ENCODE assay signal across 1 cellular context in the genomic region with DNA sequence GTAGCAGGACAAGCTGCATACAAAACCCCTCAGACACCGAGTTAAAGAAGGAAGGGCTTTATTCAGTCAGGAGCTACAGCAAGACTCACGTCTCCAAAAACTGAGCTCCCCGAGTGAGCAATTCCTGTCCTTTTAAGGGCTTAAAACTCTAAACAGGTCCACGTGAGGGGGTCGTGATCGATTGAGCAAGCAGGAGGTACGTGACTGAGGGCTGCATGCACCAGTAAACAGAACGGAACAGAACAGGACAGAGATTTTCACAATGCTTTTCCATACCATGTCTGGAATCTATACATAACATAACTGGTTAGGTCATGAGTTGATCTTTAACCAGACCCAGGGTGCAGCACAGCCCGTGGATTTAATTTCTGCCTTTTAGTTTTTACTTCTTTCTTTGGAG.
A peak's percentile ranks its signal among the peaks of the same experiment; 100 is the strongest.
TF ChIP-seq lines count a peak whose summit lies in the region.

No MANE protein-coding gene starts in this region.

TF ChIP-seq in HepG2, 621 proteins besides CTCF, POLR2A, EP300 and RAD21 (continued from another document):
- TF ChIP-seq, protein P1, sequence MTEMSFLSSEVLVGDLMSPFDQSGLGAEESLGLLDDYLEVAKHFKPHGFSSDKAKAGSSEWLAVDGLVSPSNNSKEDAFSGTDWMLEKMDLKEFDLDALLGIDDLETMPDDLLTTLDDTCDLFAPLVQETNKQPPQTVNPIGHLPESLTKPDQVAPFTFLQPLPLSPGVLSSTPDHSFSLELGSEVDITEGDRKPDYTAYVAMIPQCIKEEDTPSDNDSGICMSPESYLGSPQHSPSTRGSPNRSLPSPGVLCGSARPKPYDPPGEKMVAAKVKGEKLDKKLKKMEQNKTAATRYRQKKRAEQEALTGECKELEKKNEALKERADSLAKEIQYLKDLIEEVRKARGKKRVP (CRISPR knock-in tag; IDR thresholded peaks at IDR 0.05): 0 out of 4 replicates have a peak, but pooled peaks of 1 of the 2 experiments have one; percentile 14
- TF ChIP-seq SRF (IDR thresholded peaks at IDR 0.05; ENCODE audit: low read depth, low read length) (peak; percentile 62), CEBPG (CRISPR knock-in tag; IDR thresholded peaks at IDR 0.05) (peak; percentile 69), SNAPC2 (CRISPR knock-in tag; IDR thresholded peaks at IDR 0.05) (no peak), TAF1 (CRISPR knock-in tag; IDR thresholded peaks at IDR 0.05) (no peak), KDM4B (CRISPR knock-in tag; IDR thresholded peaks at IDR 0.05) (no peak), ZNF430 (CRISPR knock-in tag; IDR thresholded peaks at IDR 0.05) (0 out of 2 replicates have a peak, but pooled peaks have one; percentile 65), TGIF2 (CRISPR knock-in tag; IDR thresholded peaks at IDR 0.05) (no peak), RBFOX2 (IDR thresholded peaks at IDR 0.05; ENCODE audit: low read depth, low read length) (no peak), SP140L (CRISPR knock-in tag; IDR thresholded peaks at IDR 0.05; ENCODE audit: borderline replicate concordance) (no peak), CBX5 (CRISPR knock-in tag; IDR thresholded peaks at IDR 0.05; ENCODE audit: borderline replicate concordance) (no peak), KDM5B (CRISPR knock-in tag; IDR thresholded peaks at IDR 0.05; ENCODE audit: borderline replicate concordance) (no peak), SALL1 (CRISPR knock-in tag; IDR thresholded peaks at IDR 0.05) (0 out of 2 replicates have a peak, but pooled peaks have one; percentile 17), BCL6 (CRISPR knock-in tag; IDR thresholded peaks at IDR 0.05) (no peak)
- TF ChIP-seq, protein P2, sequence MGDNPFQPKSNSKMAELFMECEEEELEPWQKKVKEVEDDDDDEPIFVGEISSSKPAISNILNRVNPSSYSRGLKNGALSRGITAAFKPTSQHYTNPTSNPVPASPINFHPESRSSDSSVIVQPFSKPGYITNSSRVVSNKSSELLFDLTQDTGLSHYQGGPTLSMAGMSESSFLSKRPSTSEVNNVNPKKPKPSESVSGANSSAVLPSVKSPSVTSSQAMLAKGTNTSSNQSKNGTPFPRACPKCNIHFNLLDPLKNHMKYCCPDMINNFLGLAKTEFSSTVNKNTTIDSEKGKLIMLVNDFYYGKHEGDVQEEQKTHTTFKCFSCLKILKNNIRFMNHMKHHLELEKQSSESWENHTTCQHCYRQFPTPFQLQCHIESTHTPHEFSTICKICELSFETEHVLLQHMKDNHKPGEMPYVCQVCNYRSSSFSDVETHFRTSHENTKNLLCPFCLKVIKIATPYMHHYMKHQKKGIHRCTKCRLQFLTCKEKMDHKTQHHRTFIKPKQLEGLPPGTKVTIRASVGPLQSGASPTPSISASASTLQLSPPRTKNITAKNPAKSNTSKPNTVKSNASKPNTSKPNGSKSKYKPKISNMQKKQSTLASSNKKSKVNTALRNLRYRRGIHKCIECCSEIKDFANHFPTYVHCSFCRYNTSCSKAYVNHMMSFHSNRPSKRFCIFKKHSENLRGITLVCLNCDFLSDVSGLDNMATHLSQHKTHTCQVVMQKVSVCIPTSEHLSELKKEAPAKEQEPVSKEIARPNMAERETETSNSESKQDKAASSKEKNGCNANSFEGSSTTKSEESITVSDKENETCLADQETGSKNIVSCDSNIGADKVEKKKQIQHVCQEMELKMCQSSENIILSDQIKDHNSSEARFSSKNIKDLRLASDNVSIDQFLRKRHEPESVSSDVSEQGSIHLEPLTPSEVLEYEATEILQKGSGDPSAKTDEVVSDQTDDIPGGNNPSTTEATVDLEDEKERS (CRISPR knock-in tag; IDR thresholded peaks at IDR 0.05): peak; percentile 83
- TF ChIP-seq, protein P3, sequence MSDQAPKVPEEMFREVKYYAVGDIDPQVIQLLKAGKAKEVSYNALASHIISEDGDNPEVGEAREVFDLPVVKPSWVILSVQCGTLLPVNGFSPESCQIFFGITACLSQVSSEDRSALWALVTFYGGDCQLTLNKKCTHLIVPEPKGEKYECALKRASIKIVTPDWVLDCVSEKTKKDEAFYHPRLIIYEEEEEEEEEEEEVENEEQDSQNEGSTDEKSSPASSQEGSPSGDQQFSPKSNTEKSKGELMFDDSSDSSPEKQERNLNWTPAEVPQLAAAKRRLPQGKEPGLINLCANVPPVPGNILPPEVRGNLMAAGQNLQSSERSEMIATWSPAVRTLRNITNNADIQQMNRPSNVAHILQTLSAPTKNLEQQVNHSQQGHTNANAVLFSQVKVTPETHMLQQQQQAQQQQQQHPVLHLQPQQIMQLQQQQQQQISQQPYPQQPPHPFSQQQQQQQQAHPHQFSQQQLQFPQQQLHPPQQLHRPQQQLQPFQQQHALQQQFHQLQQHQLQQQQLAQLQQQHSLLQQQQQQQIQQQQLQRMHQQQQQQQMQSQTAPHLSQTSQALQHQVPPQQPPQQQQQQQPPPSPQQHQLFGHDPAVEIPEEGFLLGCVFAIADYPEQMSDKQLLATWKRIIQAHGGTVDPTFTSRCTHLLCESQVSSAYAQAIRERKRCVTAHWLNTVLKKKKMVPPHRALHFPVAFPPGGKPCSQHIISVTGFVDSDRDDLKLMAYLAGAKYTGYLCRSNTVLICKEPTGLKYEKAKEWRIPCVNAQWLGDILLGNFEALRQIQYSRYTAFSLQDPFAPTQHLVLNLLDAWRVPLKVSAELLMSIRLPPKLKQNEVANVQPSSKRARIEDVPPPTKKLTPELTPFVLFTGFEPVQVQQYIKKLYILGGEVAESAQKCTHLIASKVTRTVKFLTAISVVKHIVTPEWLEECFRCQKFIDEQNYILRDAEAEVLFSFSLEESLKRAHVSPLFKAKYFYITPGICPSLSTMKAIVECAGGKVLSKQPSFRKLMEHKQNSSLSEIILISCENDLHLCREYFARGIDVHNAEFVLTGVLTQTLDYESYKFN (CRISPR knock-in tag; conservative IDR thresholded peaks at IDR 0.05): 0 out of 2 replicates have a peak, but pooled peaks have one; percentile 13
- TF ChIP-seq, protein P4, sequence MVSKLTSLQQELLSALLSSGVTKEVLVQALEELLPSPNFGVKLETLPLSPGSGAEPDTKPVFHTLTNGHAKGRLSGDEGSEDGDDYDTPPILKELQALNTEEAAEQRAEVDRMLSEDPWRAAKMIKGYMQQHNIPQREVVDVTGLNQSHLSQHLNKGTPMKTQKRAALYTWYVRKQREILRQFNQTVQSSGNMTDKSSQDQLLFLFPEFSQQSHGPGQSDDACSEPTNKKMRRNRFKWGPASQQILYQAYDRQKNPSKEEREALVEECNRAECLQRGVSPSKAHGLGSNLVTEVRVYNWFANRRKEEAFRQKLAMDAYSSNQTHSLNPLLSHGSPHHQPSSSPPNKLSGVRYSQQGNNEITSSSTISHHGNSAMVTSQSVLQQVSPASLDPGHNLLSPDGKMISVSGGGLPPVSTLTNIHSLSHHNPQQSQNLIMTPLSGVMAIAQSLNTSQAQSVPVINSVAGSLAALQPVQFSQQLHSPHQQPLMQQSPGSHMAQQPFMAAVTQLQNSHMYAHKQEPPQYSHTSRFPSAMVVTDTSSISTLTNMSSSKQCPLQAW (CRISPR knock-in tag; IDR thresholded peaks at IDR 0.05): 0 out of 2 replicates have a peak, but pooled peaks have one; percentile 37
- TF ChIP-seq, protein P5, sequence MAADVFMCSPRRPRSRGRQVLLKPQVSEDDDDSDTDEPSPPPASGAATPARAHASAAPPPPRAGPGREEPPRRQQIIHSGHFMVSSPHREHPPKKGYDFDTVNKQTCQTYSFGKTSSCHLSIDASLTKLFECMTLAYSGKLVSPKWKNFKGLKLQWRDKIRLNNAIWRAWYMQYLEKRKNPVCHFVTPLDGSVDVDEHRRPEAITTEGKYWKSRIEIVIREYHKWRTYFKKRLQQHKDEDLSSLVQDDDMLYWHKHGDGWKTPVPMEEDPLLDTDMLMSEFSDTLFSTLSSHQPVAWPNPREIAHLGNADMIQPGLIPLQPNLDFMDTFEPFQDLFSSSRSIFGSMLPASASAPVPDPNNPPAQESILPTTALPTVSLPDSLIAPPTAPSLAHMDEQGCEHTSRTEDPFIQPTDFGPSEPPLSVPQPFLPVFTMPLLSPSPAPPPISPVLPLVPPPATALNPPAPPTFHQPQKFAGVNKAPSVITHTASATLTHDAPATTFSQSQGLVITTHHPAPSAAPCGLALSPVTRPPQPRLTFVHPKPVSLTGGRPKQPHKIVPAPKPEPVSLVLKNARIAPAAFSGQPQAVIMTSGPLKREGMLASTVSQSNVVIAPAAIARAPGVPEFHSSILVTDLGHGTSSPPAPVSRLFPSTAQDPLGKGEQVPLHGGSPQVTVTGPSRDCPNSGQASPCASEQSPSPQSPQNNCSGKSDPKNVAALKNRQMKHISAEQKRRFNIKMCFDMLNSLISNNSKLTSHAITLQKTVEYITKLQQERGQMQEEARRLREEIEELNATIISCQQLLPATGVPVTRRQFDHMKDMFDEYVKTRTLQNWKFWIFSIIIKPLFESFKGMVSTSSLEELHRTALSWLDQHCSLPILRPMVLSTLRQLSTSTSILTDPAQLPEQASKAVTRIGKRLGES (CRISPR knock-in tag; IDR thresholded peaks at IDR 0.05; ENCODE audit: borderline replicate concordance): peak; percentile 61; the same call in 1 of the 2 replicates
- TF ChIP-seq, protein P6, sequence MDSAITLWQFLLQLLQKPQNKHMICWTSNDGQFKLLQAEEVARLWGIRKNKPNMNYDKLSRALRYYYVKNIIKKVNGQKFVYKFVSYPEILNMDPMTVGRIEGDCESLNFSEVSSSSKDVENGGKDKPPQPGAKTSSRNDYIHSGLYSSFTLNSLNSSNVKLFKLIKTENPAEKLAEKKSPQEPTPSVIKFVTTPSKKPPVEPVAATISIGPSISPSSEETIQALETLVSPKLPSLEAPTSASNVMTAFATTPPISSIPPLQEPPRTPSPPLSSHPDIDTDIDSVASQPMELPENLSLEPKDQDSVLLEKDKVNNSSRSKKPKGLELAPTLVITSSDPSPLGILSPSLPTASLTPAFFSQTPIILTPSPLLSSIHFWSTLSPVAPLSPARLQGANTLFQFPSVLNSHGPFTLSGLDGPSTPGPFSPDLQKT (CRISPR knock-in tag; IDR thresholded peaks at IDR 0.05; ENCODE audit: borderline replicate concordance): no peak
- TF ChIP-seq, protein P7, sequence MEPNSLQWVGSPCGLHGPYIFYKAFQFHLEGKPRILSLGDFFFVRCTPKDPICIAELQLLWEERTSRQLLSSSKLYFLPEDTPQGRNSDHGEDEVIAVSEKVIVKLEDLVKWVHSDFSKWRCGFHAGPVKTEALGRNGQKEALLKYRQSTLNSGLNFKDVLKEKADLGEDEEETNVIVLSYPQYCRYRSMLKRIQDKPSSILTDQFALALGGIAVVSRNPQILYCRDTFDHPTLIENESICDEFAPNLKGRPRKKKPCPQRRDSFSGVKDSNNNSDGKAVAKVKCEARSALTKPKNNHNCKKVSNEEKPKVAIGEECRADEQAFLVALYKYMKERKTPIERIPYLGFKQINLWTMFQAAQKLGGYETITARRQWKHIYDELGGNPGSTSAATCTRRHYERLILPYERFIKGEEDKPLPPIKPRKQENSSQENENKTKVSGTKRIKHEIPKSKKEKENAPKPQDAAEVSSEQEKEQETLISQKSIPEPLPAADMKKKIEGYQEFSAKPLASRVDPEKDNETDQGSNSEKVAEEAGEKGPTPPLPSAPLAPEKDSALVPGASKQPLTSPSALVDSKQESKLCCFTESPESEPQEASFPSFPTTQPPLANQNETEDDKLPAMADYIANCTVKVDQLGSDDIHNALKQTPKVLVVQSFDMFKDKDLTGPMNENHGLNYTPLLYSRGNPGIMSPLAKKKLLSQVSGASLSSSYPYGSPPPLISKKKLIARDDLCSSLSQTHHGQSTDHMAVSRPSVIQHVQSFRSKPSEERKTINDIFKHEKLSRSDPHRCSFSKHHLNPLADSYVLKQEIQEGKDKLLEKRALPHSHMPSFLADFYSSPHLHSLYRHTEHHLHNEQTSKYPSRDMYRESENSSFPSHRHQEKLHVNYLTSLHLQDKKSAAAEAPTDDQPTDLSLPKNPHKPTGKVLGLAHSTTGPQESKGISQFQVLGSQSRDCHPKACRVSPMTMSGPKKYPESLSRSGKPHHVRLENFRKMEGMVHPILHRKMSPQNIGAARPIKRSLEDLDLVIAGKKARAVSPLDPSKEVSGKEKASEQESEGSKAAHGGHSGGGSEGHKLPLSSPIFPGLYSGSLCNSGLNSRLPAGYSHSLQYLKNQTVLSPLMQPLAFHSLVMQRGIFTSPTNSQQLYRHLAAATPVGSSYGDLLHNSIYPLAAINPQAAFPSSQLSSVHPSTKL (CRISPR knock-in tag; IDR thresholded peaks at IDR 0.05): peak; percentile 82
